Comparison of ENCODE assay signal across 15 cellular contexts in genomic region chr2:160291382-160291781, GRCh38.
A peak's percentile ranks its signal among the peaks of the same experiment; 100 is the strongest.
DNase-seq lines count a peak whose midpoint lies in the region; ATAC-seq lines count a peak whose summit lies in the region.
"Had no signal": no experiment of that assay in that cellular context is flagged by ENCODE, and none has a peak within 500 bp of the region (broad histone marks: within the 10 kb centered on the region; RNA-seq: fewer than 3 reads in every experiment).

No MANE protein-coding gene starts in this region.

- no peaks in the 10 kb centered on the region for H3K9me3 ChIP-seq in skeletal muscle satellite cell (replicated peaks; ENCODE audit: low read length)
- H3K9me3 ChIP-seq: tibial artery had no signal

- peaks cover 73% of the 10 kb centered on the region for H3K4me1 Mint-ChIP-seq in activated T-cell treated with anti-CD3 and anti-CD28 coated beads, Interleukin-2, amount 50 U/mL, for 24 hours (ENCODE audit: low read depth)
- H3K4me1 Mint-ChIP-seq in activated T-cell treated with anti-CD3 and anti-CD28 coated beads, Interleukin-2, amount 50 U/mL, for 4 hours (ENCODE audit: low read depth), result peaks cover 40% of the 10 kb centered on the region
- peaks cover 41% of the 10 kb centered on the region for H3K4me1 Mint-ChIP-seq in central memory CD8-positive, alpha-beta T cell
- H3K4me1 Mint-ChIP-seq in memory B cell, result no peaks in the 10 kb centered on the region

- peak overlapping the region; percentile 56 for H3K9ac ChIP-seq in skeletal muscle satellite cell (ENCODE audit: low read depth, low read length)

- no peak overlapping the region for H3K4me3 Mint-ChIP-seq in activated T-cell treated with anti-CD3 and anti-CD28 coated beads, Interleukin-2, amount 50 U/mL, for 24 hours
- H3K4me3 Mint-ChIP-seq in activated T-cell treated with anti-CD3 and anti-CD28 coated beads, Interleukin-2, amount 50 U/mL, for 4 hours, result no peak overlapping the region
- no peak overlapping the region for H3K4me3 Mint-ChIP-seq in central memory CD8-positive, alpha-beta T cell
- H3K4me3 Mint-ChIP-seq in memory B cell, result no peak overlapping the region

- H3K4me2 ChIP-seq in skeletal muscle satellite cell (ENCODE audit: low read length), result no peak overlapping the region

- no peaks in the 10 kb centered on the region for H3K27me3 ChIP-seq in skeletal muscle satellite cell (ENCODE audit: control insufficient read depth, insufficient read depth, low read length)
- H3K27me3 ChIP-seq: tibial artery had no signal

- H3K4me1 ChIP-seq in skeletal muscle satellite cell (ENCODE audit: control insufficient read depth, insufficient read depth, low read length), result peaks cover 85% of the 10 kb centered on the region

- peaks cover 4% of the 10 kb centered on the region for H3K9me3 Mint-ChIP-seq in activated T-cell treated with anti-CD3 and anti-CD28 coated beads, Interleukin-2, amount 50 U/mL, for 24 hours
- H3K9me3 Mint-ChIP-seq in activated T-cell treated with anti-CD3 and anti-CD28 coated beads, Interleukin-2, amount 50 U/mL, for 4 hours, result no peaks in the 10 kb centered on the region
- H3K9me3 Mint-ChIP-seq in central memory CD8-positive, alpha-beta T cell, result no peaks in the 10 kb centered on the region
- no peaks in the 10 kb centered on the region for H3K9me3 Mint-ChIP-seq in memory B cell

- no peak for DNase-seq in activated T-cell treated with anti-CD3 and anti-CD28 coated beads, Interleukin-2, amount 50 U/mL, for 24 hours
- no peak for DNase-seq in activated T-cell treated with anti-CD3 and anti-CD28 coated beads, Interleukin-2, amount 50 U/mL, for 4 hours
- DNase-seq in central memory CD8-positive, alpha-beta T cell (ENCODE audit: low spot score in 2 of 2), result no peak
- DNase-seq in memory B cell (ENCODE audit: low spot score in 2 of 2), result no peak
- no peak for DNase-seq in HT-29 (ENCODE audit: low spot score)
- DNase-seq in NCI-H2029 treated with DMSO at 0.1 percent for 48 hours (lab: John Stamatoyannopoulos, UW), result no peak
- no peak for DNase-seq in activated CD4-positive, alpha-beta T cell treated with anti-CD3 and anti-CD28 coated beads, Interleukin-2, amount 50 U/mL, for 1 hour
- DNase-seq: C1 segment of cervical spinal cord; DMS79; NCI-H146; NCI-H446; stimulated activated CD4-positive, alpha-beta T cell treated with anti-CD3 and anti-CD28 coated beads, Interleukin-4, amount 100 ng/mL, for 4 hours; tibial artery; WERI-Rb-1 had no signal

- no peak overlapping the region for H3K4me3 ChIP-seq in skeletal muscle satellite cell (ENCODE audit: low read length)
- H3K4me3 ChIP-seq: tibial artery had no signal

- H3K36me3 Mint-ChIP-seq in activated T-cell treated with anti-CD3 and anti-CD28 coated beads, Interleukin-2, amount 50 U/mL, for 24 hours (ENCODE audit: low read depth), result peaks cover 93% of the 10 kb centered on the region
- H3K36me3 Mint-ChIP-seq in activated T-cell treated with anti-CD3 and anti-CD28 coated beads, Interleukin-2, amount 50 U/mL, for 4 hours (ENCODE audit: insufficient read depth), result peaks cover 44% of the 10 kb centered on the region
- H3K36me3 Mint-ChIP-seq in central memory CD8-positive, alpha-beta T cell (ENCODE audit: insufficient read depth), result peaks cover 39% of the 10 kb centered on the region
- peaks cover 30% of the 10 kb centered on the region for H3K36me3 Mint-ChIP-seq in memory B cell

- no peaks in the 10 kb centered on the region for H3K27me3 Mint-ChIP-seq in activated T-cell treated with anti-CD3 and anti-CD28 coated beads, Interleukin-2, amount 50 U/mL, for 24 hours
- H3K27me3 Mint-ChIP-seq in activated T-cell treated with anti-CD3 and anti-CD28 coated beads, Interleukin-2, amount 50 U/mL, for 4 hours (ENCODE audit: low read depth), result no peaks in the 10 kb centered on the region
- no peaks in the 10 kb centered on the region for H3K27me3 Mint-ChIP-seq in central memory CD8-positive, alpha-beta T cell
- no peaks in the 10 kb centered on the region for H3K27me3 Mint-ChIP-seq in memory B cell

- peaks cover 69% of the 10 kb centered on the region for H3K36me3 ChIP-seq in skeletal muscle satellite cell (ENCODE audit: insufficient read depth, low read length)
- H3K36me3 ChIP-seq: WERI-Rb-1 had no signal

- peak overlapping the region; percentile 17 for H3K27ac Mint-ChIP-seq in activated T-cell treated with anti-CD3 and anti-CD28 coated beads, Interleukin-2, amount 50 U/mL, for 24 hours
- peak overlapping the region; percentile 77 for H3K27ac Mint-ChIP-seq in central memory CD8-positive, alpha-beta T cell (ENCODE audit: low read depth)
- peak overlapping the region; percentile 51 for H3K27ac Mint-ChIP-seq in memory B cell

- no peak for ATAC-seq in activated T-cell treated with anti-CD3 and anti-CD28 coated beads, Interleukin-2, amount 50 U/mL, for 4 hours
- no peak for ATAC-seq in central memory CD8-positive, alpha-beta T cell (replicated peaks; ENCODE audit: extremely low read depth, poor library complexity, severe bottlenecking)
- ATAC-seq in memory B cell (ENCODE audit: low read depth), result no peak

Comparison
In these comparisons a context has a peak if more than half of its experiments do, and no peak if none do; other contexts are left out.
1. H3K27ac Mint-ChIP-seq: peak in every context shown above with its lines; median percentile 77 in central memory CD8-positive, alpha-beta T cell; 51 in memory B cell; 17 in activated T-cell treated with anti-CD3 and anti-CD28 coated beads, Interleukin-2, amount 50 U/mL, for 24 hours.